In genomic region chr1:151370211-151370911, GRCh38 we compare ENCODE assay signal across 10 cellular contexts. TPM values are rescaled to one million over a fixed set of nuclear protein-coding genes. Genes with fewer than 3 reads are reported as not detected.
A peak's percentile ranks its signal among the peaks of the same experiment; 100 is the strongest.
DNase-seq lines count a peak whose midpoint lies in the region; ATAC-seq and TF ChIP-seq lines count a peak whose summit lies in the region.
"Had no signal": no experiment of that assay in that cellular context is flagged by ENCODE, and none has a peak within 500 bp of the region (broad histone marks: within the 10 kb centered on the region; RNA-seq: fewer than 3 reads in every experiment).

No MANE protein-coding gene starts in this region.

- 44 to 47% methylated on average over 6 of the region's 6 CpGs for WGBS in heart right ventricle, 2 donors

- H3K27ac ChIP-seq in HEK293 (ENCODE audit: extremely low read depth, low read depth, low read length) (no peak overlapping the region), RWPE1 (peak overlapping the region; percentile 83), heart right ventricle (peak overlapping the region in 9 of 10 donors; percentile 43 to 89 (median 84)), gastrocnemius medialis (peak overlapping the region; percentile 79 to 85 (median 84))

- intact Hi-C loops in heart right ventricle (cut with DNase I) (no loop called here), gastrocnemius medialis (cut with DNase I; ENCODE audit: low total_unique reads) (loop anchor here (2.0 kb wide), 1 partner anchor 28 kb away; the partner anchor contains the start of gene PSMB4)

- H3K4me1 ChIP-seq in HEK293 (ENCODE audit: control insufficient read depth, insufficient read depth, low read length) (peaks cover 12% of the 10 kb centered on the region), heart right ventricle (peaks cover 21 to 62% (median 55%) of the 10 kb centered on the region in 9 donors), gastrocnemius medialis (peaks cover 40 to 54% of the 10 kb centered on the region in 2 donors)

- H3K27me3 ChIP-seq in heart right ventricle (no peaks in the 10 kb centered on the region), gastrocnemius medialis (no peaks in the 10 kb centered on the region)

- H3K9me3 ChIP-seq in HEK293 (ENCODE audit: control insufficient read depth, insufficient read depth, low read depth, low read length) (no peaks in the 10 kb centered on the region), heart right ventricle (no peaks in the 10 kb centered on the region), gastrocnemius medialis (no peaks in the 10 kb centered on the region)

- POLR2A ChIA-PET in HEK293 (lab: Yijun Ruan, JAX): interaction anchor here (0.8 kb wide), 1 partner anchor 29 kb away, joined by 4 read pairs; the partner anchor contains the start of gene PSMB4
- POLR2A ChIA-PET in RWPE1 (lab: Yijun Ruan, JAX; ENCODE audit: low non-redundant PET): no interaction called here

- no peak for TF ChIP-seq CTCF in HEK293 (tag by site-specific recombination; IDR thresholded peaks at IDR 0.05)
- no peak for TF ChIP-seq CTCF in RWPE1 (conservative IDR thresholded peaks at IDR 0.05; ENCODE audit: low read depth)
- TF ChIP-seq CTCF in heart right ventricle (IDR thresholded peaks at IDR 0.05): no peak
- TF ChIP-seq CTCF in gastrocnemius medialis (IDR thresholded peaks at IDR 0.05 in 4 of 5, conservative IDR thresholded peaks at IDR 0.05 in 1 of 5): no peak

- no peak for TF ChIP-seq POLR2A in gastrocnemius medialis (IDR thresholded peaks at IDR 0.05)

- H3K4me3 ChIP-seq in HEK293 (ENCODE audit: low read depth, low read length) (no peak overlapping the region), heart right ventricle (peak overlapping the region in 5 of 10 donors; percentile 8 to 58 (median 17)), gastrocnemius medialis (no peak overlapping the region)

- H3K36me3 ChIP-seq in HEK293 (ENCODE audit: control insufficient read depth in 2 of 2, insufficient read depth in 1 of 2, low read length in 2 of 2): peaks cover 0 to 40% of the 10 kb centered on the region in 2 experiments; a peak in 2 of 3 replicates
- peaks cover 0 to 26% (median 9%) of the 10 kb centered on the region in 9 donors for H3K36me3 ChIP-seq in heart right ventricle
- H3K36me3 ChIP-seq in gastrocnemius medialis: peaks cover 0 to 19% of the 10 kb centered on the region in 2 donors

- peak in 7 of 8 donors; percentile 5 to 40 (median 31) for ATAC-seq in heart right ventricle
- no peak for ATAC-seq in gastrocnemius medialis
- no peak for ATAC-seq in HG03439 (IDR thresholded peaks at IDR 0.05; ENCODE audit: unreplicated experiment)
- no peak for ATAC-seq in HG02981 (IDR thresholded peaks at IDR 0.05; ENCODE audit: unreplicated experiment)

- DNase-seq in RWPE1 (ENCODE audit: low spot score) (no peak), heart right ventricle (peak; percentile 69), gastrocnemius medialis (peak in 1 of 2 donors; percentile 33), NCI-H748 (lab: John Stamatoyannopoulos, UW; ENCODE audit: unreplicated experiment) (no peak)
- no peak for DNase-seq in stimulated activated CD4-positive, alpha-beta T cell treated with anti-CD3 and anti-CD28 coated beads, Interleukin-4, amount 100 ng/mL, for 1 hour
- DNase-seq: stimulated activated CD8-positive, alpha-beta memory T cell treated with anti-CD3 and anti-CD28 coated beads, Interleukin-4, amount 100 ng/mL, for 48 hours had no signal

- in situ Hi-C loops in gastrocnemius medialis (cut with MboI; ENCODE audit: low sequenced_read_pairs in 4 of 4): no loop called here

- CTCF ChIA-PET in HEK293 (lab: Yijun Ruan, JAX): interaction anchor here (1.2 to 1.7 kb wide), 2 partner anchors 28 to 30 kb away, joined by 4 to 11 read pairs; no protein-coding TSS in a partner anchor
- CTCF ChIA-PET in RWPE1 (lab: Yijun Ruan, JAX): no interaction called here

TF ChIP-seq in HEK293, 187 proteins besides CTCF, POLR2A, EP300 and RAD21:
- TF ChIP-seq, protein P1, sequence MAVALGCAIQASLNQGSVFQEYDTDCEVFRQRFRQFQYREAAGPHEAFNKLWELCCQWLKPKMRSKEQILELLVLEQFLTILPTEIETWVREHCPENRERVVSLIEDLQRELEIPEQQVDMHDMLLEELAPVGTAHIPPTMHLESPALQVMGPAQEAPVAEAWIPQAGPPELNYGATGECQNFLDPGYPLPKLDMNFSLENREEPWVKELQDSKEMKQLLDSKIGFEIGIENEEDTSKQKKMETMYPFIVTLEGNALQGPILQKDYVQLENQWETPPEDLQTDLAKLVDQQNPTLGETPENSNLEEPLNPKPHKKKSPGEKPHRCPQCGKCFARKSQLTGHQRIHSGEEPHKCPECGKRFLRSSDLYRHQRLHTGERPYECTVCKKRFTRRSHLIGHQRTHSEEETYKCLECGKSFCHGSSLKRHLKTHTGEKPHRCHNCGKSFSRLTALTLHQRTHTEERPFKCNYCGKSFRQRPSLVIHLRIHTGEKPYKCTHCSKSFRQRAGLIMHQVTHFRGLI (tag by site-specific recombination; IDR thresholded peaks at IDR 0.05): no peak
- TF ChIP-seq ZFHX2 (tag by site-specific recombination; conservative IDR thresholded peaks at IDR 0.05): peak; percentile 13; the same call in 1 of the 2 replicates
- peak; percentile 55 for TF ChIP-seq ZNF341 (tag by site-specific recombination; IDR thresholded peaks at IDR 0.05; ENCODE audit: low read depth)

RNA-seq across cellular contexts. Expression of gene SELENBP1, which starts 2.1 kb away (rescaled TPM):
- 100 to 1,000 TPM in 1 of 10 donors, 10 to 100 TPM in 9; 32.3 to 112 (median 59.7) TPM for total RNA-seq in heart right ventricle
- 10 to 100 TPM; 20.7 to 54.1 TPM for polyA plus RNA-seq in heart right ventricle
- 10 to 100 TPM; 30.9 to 70.2 (median 42.3) TPM for total RNA-seq in gastrocnemius medialis
- total RNA-seq: T-helper 2 cell treated with Interferon-gamma antibody and Interleukin-4, amounts not matched to agents 100 ng/mL and 5 ng/mL, for 36 hours had no signal

RNA-seq across cellular contexts. Expression of gene RFX5, which starts 23.3 kb away (rescaled TPM):
- total RNA-seq in heart right ventricle: 10 to 100 TPM; 12.6 to 38.4 (median 24.0) TPM
- 1 to 10 TPM; 6.5 to 8.9 TPM for polyA plus RNA-seq in heart right ventricle
- 10 to 100 TPM; 11.4 to 24.0 (median 20.6) TPM for total RNA-seq in gastrocnemius medialis

RNA-seq across cellular contexts. Expression of gene PSMB4, which starts 29.0 kb away (rescaled TPM):
- total RNA-seq in heart right ventricle: 100 to 1,000 TPM; 169 to 241 (median 203) TPM
- polyA plus RNA-seq in heart right ventricle: 100 to 1,000 TPM; 343 to 441 TPM
- total RNA-seq in gastrocnemius medialis: 100 to 1,000 TPM; 259 to 324 (median 291) TPM

RNA-seq across cellular contexts. Expression of gene PI4KB, which starts 43.1 kb away (rescaled TPM):
- total RNA-seq in heart right ventricle: 10 to 100 TPM; 37.1 to 52.1 (median 42.5) TPM
- polyA plus RNA-seq in heart right ventricle: 10 to 100 TPM; 17.6 to 29.0 TPM
- 10 to 100 TPM; 65.5 to 98.1 (median 77.3) TPM for total RNA-seq in gastrocnemius medialis

Comparison
In these comparisons a context has a peak if more than half of its experiments do, and no peak if none do; other contexts are left out.
1. DNase-seq: peak in heart right ventricle (2 of 2); none in RWPE1 (single experiment), stimulated activated CD4-positive, alpha-beta T cell treated with anti-CD3 and anti-CD28 coated beads, Interleukin-4, amount 100 ng/mL, for 1 hour (single experiment) and NCI-H748 (single experiment).
2. ATAC-seq: peak in heart right ventricle (7 of 8); none in gastrocnemius medialis (0 of 2), HG03439 (single experiment) and HG02981 (single experiment).